In genomic region chr1:212606734-212607205, GRCh38 we compare ENCODE assay signal across 8 cellular contexts. TPM values are rescaled to one million over a fixed set of nuclear protein-coding genes. Genes with fewer than 3 reads are reported as not detected.
DNase-seq lines count a peak whose midpoint lies in the region; ATAC-seq and TF ChIP-seq lines count a peak whose summit lies in the region.

No MANE protein-coding gene starts in this region.

- no peaks in the 10 kb centered on the region for H3K9me3 ChIP-seq in H9 (ENCODE audit: control insufficient read depth, low read depth, low read length)
- no peaks in the 10 kb centered on the region for H3K9me3 ChIP-seq in breast epithelium
- no peaks in the 10 kb centered on the region for H3K9me3 ChIP-seq in right lobe of liver

- no peaks in the 10 kb centered on the region for H3K79me1 ChIP-seq in H9 (ENCODE audit: insufficient read depth, low read depth, low read length, poor library complexity, severe bottlenecking)

- H3K18ac ChIP-seq in H9 (ENCODE audit: insufficient read length, low read depth, low read length) = peak overlapping the region; percentile 60

- H3K36me3 ChIP-seq in breast epithelium (no peaks in the 10 kb centered on the region), right lobe of liver (no peaks in the 10 kb centered on the region)

- intact Hi-C loops in breast epithelium (cut with DNase I; ENCODE audit: low total_unique reads) = loop anchor here (5.0 kb wide), 1 partner anchor 39 kb away; no protein-coding TSS in a partner anchor
- intact Hi-C loops in right lobe of liver (cut with DNase I) = no loop called here

- H4K91ac ChIP-seq in H9 (ENCODE audit: insufficient read length, low read depth, low read length) = no peak overlapping the region

- H3K23ac ChIP-seq in H9 (ENCODE audit: insufficient read length, low read depth, low read length) = no peak overlapping the region

- peaks cover 11% of the 10 kb centered on the region; the same call in 1 of the 2 replicates for H3K79me2 ChIP-seq in H9 (ENCODE audit: insufficient read depth, low read length)

- no CpG with 5 or more reads among the region's 44 CpGs for WGBS in H9 (ENCODE audit: extremely low coverage, insufficient read length, low lambda C conversion rate)
- WGBS in right lobe of liver (ENCODE audit: insufficient coverage, low coverage, low lambda C conversion rate, missing lambda C conversion rate) = 0% methylated on average over 18 of the region's 44 CpGs

- peaks cover 80% of the 10 kb centered on the region for H3K27me3 Mint-ChIP-seq in H9 (ENCODE audit: low read depth)
- peaks cover 58% of the 10 kb centered on the region for H3K27me3 Mint-ChIP-seq in T-helper 1 cell treated with Interleukin-12 subunit alpha and Interleukin-12 subunit beta and Interleukin-4 antibody, amounts not matched to agents 30 μg/mL and 1 μg/mL, for 36 hours (ENCODE audit: low read depth)

- H3K4me2 ChIP-seq in H9 (ENCODE audit: insufficient read depth, insufficient read length, low read length) = peak overlapping the region; percentile 93

- no peak overlapping the region for H3K56ac ChIP-seq in H9 (ENCODE audit: insufficient read length, low read depth, low read length)

- H2BK12ac ChIP-seq in H9 (ENCODE audit: insufficient read length, low read depth, low read length) = no peak overlapping the region

- peak overlapping the region; percentile 78 to 84 for H3K4me3 Mint-ChIP-seq in H9
- peak overlapping the region; percentile 90 for H3K4me3 Mint-ChIP-seq in T-helper 1 cell treated with Interleukin-12 subunit alpha and Interleukin-12 subunit beta and Interleukin-4 antibody, amounts not matched to agents 30 μg/mL and 1 μg/mL, for 36 hours

- H3K4me3 ChIP-seq in breast epithelium (peak overlapping the region; percentile 74 to 93 (median 82)), right lobe of liver (peak overlapping the region; percentile 50 to 56 (median 54))

- H3K4me1 Mint-ChIP-seq in H9 = peaks cover 48 to 51% of the 10 kb centered on the region in 2 experiments
- peaks cover 40% of the 10 kb centered on the region for H3K4me1 Mint-ChIP-seq in T-helper 1 cell treated with Interleukin-12 subunit alpha and Interleukin-12 subunit beta and Interleukin-4 antibody, amounts not matched to agents 30 μg/mL and 1 μg/mL, for 36 hours (ENCODE audit: low read depth)

- H4K5ac ChIP-seq in H9 (ENCODE audit: insufficient read length, low read depth, low read length) = no peak overlapping the region

- H3K23me2 ChIP-seq in H9 (ENCODE audit: insufficient read length, low read depth, low read length, poor library complexity, severe bottlenecking) = peaks cover 24% of the 10 kb centered on the region

- no peak overlapping the region for H2BK15ac ChIP-seq in H9 (ENCODE audit: low read depth, low read length)

- no peaks in the 10 kb centered on the region; a peak in 1 of 5 replicates for H3K9me3 Mint-ChIP-seq in H9
- no peaks in the 10 kb centered on the region for H3K9me3 Mint-ChIP-seq in T-helper 1 cell treated with Interleukin-12 subunit alpha and Interleukin-12 subunit beta and Interleukin-4 antibody, amounts not matched to agents 30 μg/mL and 1 μg/mL, for 36 hours

- H2BK5ac ChIP-seq in H9 (ENCODE audit: insufficient read length, low read length) = no peak overlapping the region

- H3K27ac ChIP-seq in H9 (ENCODE audit: insufficient read length, low read depth, low read length) = no peak overlapping the region
- H3K27ac ChIP-seq in breast epithelium = peak overlapping the region; percentile 96 to 99
- peak overlapping the region; percentile 95 to 99 (median 99) for H3K27ac ChIP-seq in right lobe of liver

- peaks cover 34% of the 10 kb centered on the region for H3K27me3 ChIP-seq in H9 (ENCODE audit: insufficient read depth, low read length)
- no peaks in the 10 kb centered on the region for H3K27me3 ChIP-seq in breast epithelium
- H3K27me3 ChIP-seq in right lobe of liver = no peaks in the 10 kb centered on the region

- H2AK5ac ChIP-seq in H9 (ENCODE audit: insufficient read length, low read length) = no peak overlapping the region

- H3K27ac Mint-ChIP-seq in H9 = no peak overlapping the region
- peak overlapping the region; percentile 85 for H3K27ac Mint-ChIP-seq in T-helper 1 cell treated with Interleukin-12 subunit alpha and Interleukin-12 subunit beta and Interleukin-4 antibody, amounts not matched to agents 30 μg/mL and 1 μg/mL, for 36 hours

- no peak overlapping the region for H2BK20ac ChIP-seq in H9 (ENCODE audit: low read depth, low read length, poor library complexity, severe bottlenecking)

- H3K4ac ChIP-seq in H9 (ENCODE audit: low read depth, low read length) = no peak overlapping the region

- H3K9ac ChIP-seq in H9 (ENCODE audit: extremely low read depth, insufficient read length, low read length) = peak overlapping the region; percentile 8

- ATAC-seq in right lobe of liver (peak; percentile 9 to 35 (median 34)), HG03521 (IDR thresholded peaks at IDR 0.05; ENCODE audit: unreplicated experiment) (no peak)

- TF ChIP-seq CTCF in H9 (conservative IDR thresholded peaks at IDR 0.05) (no peak), breast epithelium (IDR thresholded peaks at IDR 0.05) (peak in 2 of 3 donors; percentile 39 to 76), right lobe of liver (IDR thresholded peaks at IDR 0.05) (no peak)

- H2BK120ac ChIP-seq in H9 (ENCODE audit: low read depth, low read length, poor library complexity, severe bottlenecking) = peak overlapping the region; percentile 62

- DNase-seq in H9 = no peak
- peak; percentile 88 to 90 for DNase-seq in breast epithelium (ENCODE audit: low spot score in 2 of 2)
- peak; percentile 76 to 84 (median 77) for DNase-seq in right lobe of liver
- DNase-seq in stimulated activated CD8-positive, alpha-beta memory T cell treated with anti-CD3 and anti-CD28 coated beads, Interleukin-15, amount 100 ng/mL, for 24 hours (ENCODE audit: low read depth) = peak; percentile 3
- DNase-seq in glomerular visceral epithelial cell (ENCODE audit: extremely low spot score) = no peak
- no peak for DNase-seq in iPS-NIHi11 (ENCODE audit: low spot score)

- no peak overlapping the region for H2AFZ ChIP-seq in H9 (ENCODE audit: low read length)

- H4K20me1 ChIP-seq in H9 (ENCODE audit: control insufficient read depth, insufficient read depth, insufficient read length) = no peaks in the 10 kb centered on the region

- H3T11ph ChIP-seq in H9 (ENCODE audit: low read length) = no peak overlapping the region

- H4K8ac ChIP-seq in H9 (replicated peaks; ENCODE audit: insufficient read length, low read depth, low read length) = no peak overlapping the region

- TF ChIP-seq POLR2A in breast epithelium (IDR thresholded peaks at IDR 0.05) (peak; percentile 83), right lobe of liver (IDR thresholded peaks at IDR 0.05) (peak; percentile 56)

- H3K36me3 Mint-ChIP-seq in H9 (ENCODE audit: insufficient read depth in 1 of 3, low read depth in 3 of 3) = peaks cover 0 to 8% (median 4%) of the 10 kb centered on the region in 3 experiments; a peak in 3 of 7 replicates
- peaks cover 17% of the 10 kb centered on the region for H3K36me3 Mint-ChIP-seq in T-helper 1 cell treated with Interleukin-12 subunit alpha and Interleukin-12 subunit beta and Interleukin-4 antibody, amounts not matched to agents 30 μg/mL and 1 μg/mL, for 36 hours (ENCODE audit: low read depth)

- peak overlapping the region; percentile 87 for H3K14ac ChIP-seq in H9 (ENCODE audit: insufficient read depth, low read length)

- H3K4me1 ChIP-seq in H9 (ENCODE audit: insufficient read depth, low read length) = peaks cover 14% of the 10 kb centered on the region
- H3K4me1 ChIP-seq in breast epithelium = no peaks in the 10 kb centered on the region
- H3K4me1 ChIP-seq in right lobe of liver = peaks cover 0 to 21% (median 4%) of the 10 kb centered on the region in 4 donors

RNA-seq across cellular contexts. Expression of gene ATF3, which starts 1.8 kb away (rescaled TPM):
- total RNA-seq in H9 (2021) (11.3 and 14.7 TPM in 2 replicates), breast epithelium (10 to 100 TPM in 2 of 3 donors, 1 to 10 TPM in 1; 6.7 to 90.9 (median 26.9) TPM), right lobe of liver (10 to 100 TPM in 5 of 6 experiments, 1 to 10 TPM in 1; 3.7 to 77.2 (median 15.1) TPM)

Comparison
In these comparisons a context has a peak if more than half of its experiments do, and no peak if none do; other contexts are left out.
1. DNase-seq: peak in breast epithelium (2 of 2), right lobe of liver (3 of 3) and stimulated activated CD8-positive, alpha-beta memory T cell treated with anti-CD3 and anti-CD28 coated beads, Interleukin-15, amount 100 ng/mL, for 24 hours (single experiment); none in H9 (single experiment), glomerular visceral epithelial cell (single experiment) and iPS-NIHi11 (single experiment).
2. CTCF ChIP-seq: peak in breast epithelium (2 of 3); none in H9 (single experiment) and right lobe of liver (0 of 4).